1 cellular context compared by ENCODE assay signal in the genomic region with DNA sequence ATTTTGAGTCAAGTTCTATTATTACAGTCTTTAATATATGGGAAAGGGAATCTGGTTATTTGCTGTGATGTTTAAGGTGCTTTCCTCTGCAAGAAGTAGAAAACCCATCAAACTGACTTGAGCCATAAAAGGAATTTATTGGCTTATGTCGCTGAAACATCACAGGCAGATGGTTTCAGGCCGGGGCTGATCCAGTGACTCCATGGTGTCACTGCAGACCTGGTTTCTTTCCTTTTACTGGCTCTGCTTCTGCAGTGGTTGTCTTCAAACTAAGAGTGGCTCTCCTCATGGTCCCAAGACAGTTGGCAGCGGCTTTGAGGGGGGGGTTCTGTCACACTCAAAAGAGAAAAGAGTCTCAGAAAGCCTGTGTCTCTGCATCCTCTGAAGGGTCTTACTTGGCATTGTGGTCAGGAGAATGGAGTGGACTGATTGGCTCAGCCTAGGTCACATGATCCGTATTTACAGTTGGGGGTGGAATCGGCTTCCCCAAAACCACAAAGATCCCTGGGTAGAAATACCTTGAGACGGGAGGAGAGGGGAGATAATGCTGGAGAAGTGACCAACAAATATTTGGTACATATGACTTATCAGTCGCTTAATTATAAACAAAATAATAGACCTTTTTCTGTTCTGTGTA.
TF ChIP-seq lines count a peak whose summit lies in the region.

No MANE protein-coding gene starts in this region.

TF ChIP-seq in GM12878, 131 proteins besides CTCF, POLR2A, EP300 and RAD21:
- TF ChIP-seq STAT3 (IDR thresholded peaks at IDR 0.05; ENCODE audit: low read depth, low read length) (no peak), JUNB (IDR thresholded peaks at IDR 0.05) (0 out of 2 replicates have a peak, but pooled peaks have one; percentile 5), RUNX3 (IDR thresholded peaks at IDR 0.05; ENCODE audit: low read length) (peak; percentile 19; the same call in 1 of the 2 replicates), NFIC (IDR thresholded peaks at IDR 0.05; ENCODE audit: low read depth, low read length) (peak; percentile 17; the same call in 1 of the 2 replicates), NFXL1 (IDR thresholded peaks at IDR 0.05; ENCODE audit: borderline replicate concordance) (no peak)
- TF ChIP-seq, protein P1, sequence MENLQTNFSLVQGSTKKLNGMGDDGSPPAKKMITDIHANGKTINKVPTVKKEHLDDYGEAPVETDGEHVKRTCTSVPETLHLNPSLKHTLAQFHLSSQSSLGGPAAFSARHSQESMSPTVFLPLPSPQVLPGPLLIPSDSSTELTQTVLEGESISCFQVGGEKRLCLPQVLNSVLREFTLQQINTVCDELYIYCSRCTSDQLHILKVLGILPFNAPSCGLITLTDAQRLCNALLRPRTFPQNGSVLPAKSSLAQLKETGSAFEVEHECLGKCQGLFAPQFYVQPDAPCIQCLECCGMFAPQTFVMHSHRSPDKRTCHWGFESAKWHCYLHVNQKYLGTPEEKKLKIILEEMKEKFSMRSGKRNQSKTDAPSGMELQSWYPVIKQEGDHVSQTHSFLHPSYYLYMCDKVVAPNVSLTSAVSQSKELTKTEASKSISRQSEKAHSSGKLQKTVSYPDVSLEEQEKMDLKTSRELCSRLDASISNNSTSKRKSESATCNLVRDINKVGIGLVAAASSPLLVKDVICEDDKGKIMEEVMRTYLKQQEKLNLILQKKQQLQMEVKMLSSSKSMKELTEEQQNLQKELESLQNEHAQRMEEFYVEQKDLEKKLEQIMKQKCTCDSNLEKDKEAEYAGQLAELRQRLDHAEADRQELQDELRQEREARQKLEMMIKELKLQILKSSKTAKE (IDR thresholded peaks at IDR 0.05; ENCODE audit: low read depth, poor library complexity, severe bottlenecking) = no peak
- TF ChIP-seq, protein P2, sequence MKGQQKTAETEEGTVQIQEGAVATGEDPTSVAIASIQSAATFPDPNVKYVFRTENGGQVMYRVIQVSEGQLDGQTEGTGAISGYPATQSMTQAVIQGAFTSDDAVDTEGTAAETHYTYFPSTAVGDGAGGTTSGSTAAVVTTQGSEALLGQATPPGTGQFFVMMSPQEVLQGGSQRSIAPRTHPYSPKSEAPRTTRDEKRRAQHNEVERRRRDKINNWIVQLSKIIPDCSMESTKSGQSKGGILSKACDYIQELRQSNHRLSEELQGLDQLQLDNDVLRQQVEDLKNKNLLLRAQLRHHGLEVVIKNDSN (IDR thresholded peaks at IDR 0.05; ENCODE audit: borderline replicate concordance, extremely low read length, insufficient read depth, low read depth, low read length) = peak; percentile 11
TF ChIP-seq in GM12878: peak in this region for 4.
